2 cellular contexts compared by ENCODE assay signal in the genomic region with DNA sequence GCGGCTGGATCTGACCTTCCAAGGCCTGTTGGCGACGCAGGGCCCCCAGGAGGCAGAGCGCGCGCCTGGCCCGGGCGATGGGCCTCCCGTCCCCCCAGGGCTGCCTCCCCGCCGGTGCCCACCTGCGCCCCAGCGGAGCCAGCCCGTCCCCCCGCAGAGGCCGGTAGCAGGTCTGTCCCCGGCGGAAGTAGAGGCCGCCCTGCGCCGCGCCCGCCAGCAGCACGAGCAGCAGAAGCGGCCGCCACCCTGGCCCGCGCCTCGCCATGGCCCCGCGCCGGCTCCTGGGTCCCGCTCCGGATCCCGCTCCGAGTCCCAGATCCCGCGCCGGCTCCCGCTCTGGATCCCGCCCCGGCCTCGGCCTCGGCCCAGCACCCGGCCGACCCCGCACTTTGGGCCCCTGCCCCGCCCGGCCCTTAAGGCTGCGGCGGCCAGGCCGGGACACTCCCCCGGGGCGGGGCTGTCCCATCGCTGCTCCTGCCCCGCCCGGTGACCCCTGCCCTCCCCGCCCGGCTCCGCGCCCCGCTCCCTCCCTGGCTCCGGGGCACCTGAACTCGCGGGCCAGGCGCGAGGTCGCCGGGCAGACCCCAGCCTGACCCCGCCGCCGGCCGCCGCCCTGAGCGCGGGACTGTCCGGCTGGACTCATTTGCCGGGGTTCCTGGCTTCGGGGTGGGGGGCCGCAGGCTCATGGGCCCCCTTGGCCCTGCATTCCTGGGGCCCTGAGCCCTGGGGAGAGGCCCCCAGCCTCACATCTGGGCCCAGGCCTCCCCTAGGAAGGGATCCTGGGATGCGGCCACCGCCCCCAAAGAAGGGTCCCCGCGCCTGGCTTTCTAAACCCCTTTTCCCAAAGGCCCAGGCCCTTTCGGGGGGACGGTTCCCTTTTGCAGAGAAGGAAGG.
TF ChIP-seq lines count a peak whose summit lies in the region.

A gene (minus strand): TSS at position 391 of the 894 bp plus-strand sequence. CDS start 126 bp downstream, at position 265.

TF ChIP-seq in WTC11, 78 proteins besides CTCF, POLR2A, EP300 and RAD21:
- TF ChIP-seq, protein P1, sequence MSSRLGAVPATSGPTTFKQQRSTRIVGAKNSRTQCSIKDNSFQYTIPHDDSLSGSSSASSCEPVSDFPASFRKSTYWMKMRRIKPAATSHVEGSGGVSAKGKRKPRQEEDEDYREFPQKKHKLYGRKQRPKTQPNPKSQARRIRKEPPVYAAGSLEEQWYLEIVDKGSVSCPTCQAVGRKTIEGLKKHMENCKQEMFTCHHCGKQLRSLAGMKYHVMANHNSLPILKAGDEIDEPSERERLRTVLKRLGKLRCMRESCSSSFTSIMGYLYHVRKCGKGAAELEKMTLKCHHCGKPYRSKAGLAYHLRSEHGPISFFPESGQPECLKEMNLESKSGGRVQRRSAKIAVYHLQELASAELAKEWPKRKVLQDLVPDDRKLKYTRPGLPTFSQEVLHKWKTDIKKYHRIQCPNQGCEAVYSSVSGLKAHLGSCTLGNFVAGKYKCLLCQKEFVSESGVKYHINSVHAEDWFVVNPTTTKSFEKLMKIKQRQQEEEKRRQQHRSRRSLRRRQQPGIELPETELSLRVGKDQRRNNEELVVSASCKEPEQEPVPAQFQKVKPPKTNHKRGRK (CRISPR knock-in tag; IDR thresholded peaks at IDR 0.05; ENCODE audit: borderline replicate concordance): no peak
- TF ChIP-seq NR2C2 (CRISPR knock-in tag; IDR thresholded peaks at IDR 0.05) (no peak), FOXP1 (CRISPR knock-in tag; IDR thresholded peaks at IDR 0.05; ENCODE audit: borderline replicate concordance) (0 out of 2 replicates have a peak, but pooled peaks have one; percentile 48), ETV6 (CRISPR knock-in tag; IDR thresholded peaks at IDR 0.05) (0 out of 2 replicates have a peak, but pooled peaks have one; percentile 7), ZNF671 (CRISPR knock-in tag; IDR thresholded peaks at IDR 0.05) (no peak), GTF2I (CRISPR knock-in tag; conservative IDR thresholded peaks at IDR 0.05) (no peak), ZNF219 (CRISPR knock-in tag; IDR thresholded peaks at IDR 0.05; ENCODE audit: borderline replicate concordance) (no peak)
- TF ChIP-seq, protein P2, sequence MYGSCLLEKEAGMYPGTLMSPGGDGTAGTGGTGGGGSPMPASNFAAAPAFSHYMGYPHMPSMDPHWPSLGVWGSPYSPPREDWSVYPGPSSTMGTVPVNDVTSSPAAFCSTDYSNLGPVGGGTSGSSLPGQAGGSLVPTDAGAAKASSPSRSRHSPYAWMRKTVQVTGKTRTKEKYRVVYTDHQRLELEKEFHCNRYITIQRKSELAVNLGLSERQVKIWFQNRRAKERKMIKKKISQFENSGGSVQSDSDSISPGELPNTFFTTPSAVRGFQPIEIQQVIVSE (CRISPR knock-in tag; IDR thresholded peaks at IDR 0.05; ENCODE audit: borderline replicate concordance): no peak
- TF ChIP-seq, protein P3, sequence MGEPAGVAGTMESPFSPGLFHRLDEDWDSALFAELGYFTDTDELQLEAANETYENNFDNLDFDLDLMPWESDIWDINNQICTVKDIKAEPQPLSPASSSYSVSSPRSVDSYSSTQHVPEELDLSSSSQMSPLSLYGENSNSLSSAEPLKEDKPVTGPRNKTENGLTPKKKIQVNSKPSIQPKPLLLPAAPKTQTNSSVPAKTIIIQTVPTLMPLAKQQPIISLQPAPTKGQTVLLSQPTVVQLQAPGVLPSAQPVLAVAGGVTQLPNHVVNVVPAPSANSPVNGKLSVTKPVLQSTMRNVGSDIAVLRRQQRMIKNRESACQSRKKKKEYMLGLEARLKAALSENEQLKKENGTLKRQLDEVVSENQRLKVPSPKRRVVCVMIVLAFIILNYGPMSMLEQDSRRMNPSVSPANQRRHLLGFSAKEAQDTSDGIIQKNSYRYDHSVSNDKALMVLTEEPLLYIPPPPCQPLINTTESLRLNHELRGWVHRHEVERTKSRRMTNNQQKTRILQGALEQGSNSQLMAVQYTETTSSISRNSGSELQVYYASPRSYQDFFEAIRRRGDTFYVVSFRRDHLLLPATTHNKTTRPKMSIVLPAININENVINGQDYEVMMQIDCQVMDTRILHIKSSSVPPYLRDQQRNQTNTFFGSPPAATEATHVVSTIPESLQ (CRISPR knock-in tag; IDR thresholded peaks at IDR 0.05): no peak
- TF ChIP-seq, protein P4, sequence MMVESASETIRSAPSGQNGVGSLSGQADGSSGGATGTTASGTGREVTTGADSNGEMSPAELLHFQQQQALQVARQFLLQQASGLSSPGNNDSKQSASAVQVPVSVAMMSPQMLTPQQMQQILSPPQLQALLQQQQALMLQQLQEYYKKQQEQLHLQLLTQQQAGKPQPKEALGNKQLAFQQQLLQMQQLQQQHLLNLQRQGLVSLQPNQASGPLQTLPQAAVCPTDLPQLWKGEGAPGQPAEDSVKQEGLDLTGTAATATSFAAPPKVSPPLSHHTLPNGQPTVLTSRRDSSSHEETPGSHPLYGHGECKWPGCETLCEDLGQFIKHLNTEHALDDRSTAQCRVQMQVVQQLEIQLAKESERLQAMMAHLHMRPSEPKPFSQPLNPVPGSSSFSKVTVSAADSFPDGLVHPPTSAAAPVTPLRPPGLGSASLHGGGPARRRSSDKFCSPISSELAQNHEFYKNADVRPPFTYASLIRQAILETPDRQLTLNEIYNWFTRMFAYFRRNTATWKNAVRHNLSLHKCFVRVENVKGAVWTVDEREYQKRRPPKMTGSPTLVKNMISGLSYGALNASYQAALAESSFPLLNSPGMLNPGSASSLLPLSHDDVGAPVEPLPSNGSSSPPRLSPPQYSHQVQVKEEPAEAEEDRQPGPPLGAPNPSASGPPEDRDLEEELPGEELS (CRISPR knock-in tag; IDR thresholded peaks at IDR 0.05): 0 out of 2 replicates have a peak, but pooled peaks have one; percentile 26
TF ChIP-seq in WTC11: peak in this region for 3.

TF ChIP-seq in HepG2, 621 proteins besides CTCF, POLR2A, EP300 and RAD21 (continued from another document):
- TF ChIP-seq, protein P5, sequence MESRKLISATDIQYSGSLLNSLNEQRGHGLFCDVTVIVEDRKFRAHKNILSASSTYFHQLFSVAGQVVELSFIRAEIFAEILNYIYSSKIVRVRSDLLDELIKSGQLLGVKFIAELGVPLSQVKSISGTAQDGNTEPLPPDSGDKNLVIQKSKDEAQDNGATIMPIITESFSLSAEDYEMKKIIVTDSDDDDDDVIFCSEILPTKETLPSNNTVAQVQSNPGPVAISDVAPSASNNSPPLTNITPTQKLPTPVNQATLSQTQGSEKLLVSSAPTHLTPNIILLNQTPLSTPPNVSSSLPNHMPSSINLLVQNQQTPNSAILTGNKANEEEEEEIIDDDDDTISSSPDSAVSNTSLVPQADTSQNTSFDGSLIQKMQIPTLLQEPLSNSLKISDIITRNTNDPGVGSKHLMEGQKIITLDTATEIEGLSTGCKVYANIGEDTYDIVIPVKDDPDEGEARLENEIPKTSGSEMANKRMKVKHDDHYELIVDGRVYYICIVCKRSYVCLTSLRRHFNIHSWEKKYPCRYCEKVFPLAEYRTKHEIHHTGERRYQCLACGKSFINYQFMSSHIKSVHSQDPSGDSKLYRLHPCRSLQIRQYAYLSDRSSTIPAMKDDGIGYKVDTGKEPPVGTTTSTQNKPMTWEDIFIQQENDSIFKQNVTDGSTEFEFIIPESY (CRISPR knock-in tag; IDR thresholded peaks at IDR 0.05): peak; percentile 15; the same call in 1 of the 2 replicates
- TF ChIP-seq MEIS1 (CRISPR knock-in tag; IDR thresholded peaks at IDR 0.05; ENCODE audit: borderline replicate concordance): no peak
- TF ChIP-seq, protein P6, sequence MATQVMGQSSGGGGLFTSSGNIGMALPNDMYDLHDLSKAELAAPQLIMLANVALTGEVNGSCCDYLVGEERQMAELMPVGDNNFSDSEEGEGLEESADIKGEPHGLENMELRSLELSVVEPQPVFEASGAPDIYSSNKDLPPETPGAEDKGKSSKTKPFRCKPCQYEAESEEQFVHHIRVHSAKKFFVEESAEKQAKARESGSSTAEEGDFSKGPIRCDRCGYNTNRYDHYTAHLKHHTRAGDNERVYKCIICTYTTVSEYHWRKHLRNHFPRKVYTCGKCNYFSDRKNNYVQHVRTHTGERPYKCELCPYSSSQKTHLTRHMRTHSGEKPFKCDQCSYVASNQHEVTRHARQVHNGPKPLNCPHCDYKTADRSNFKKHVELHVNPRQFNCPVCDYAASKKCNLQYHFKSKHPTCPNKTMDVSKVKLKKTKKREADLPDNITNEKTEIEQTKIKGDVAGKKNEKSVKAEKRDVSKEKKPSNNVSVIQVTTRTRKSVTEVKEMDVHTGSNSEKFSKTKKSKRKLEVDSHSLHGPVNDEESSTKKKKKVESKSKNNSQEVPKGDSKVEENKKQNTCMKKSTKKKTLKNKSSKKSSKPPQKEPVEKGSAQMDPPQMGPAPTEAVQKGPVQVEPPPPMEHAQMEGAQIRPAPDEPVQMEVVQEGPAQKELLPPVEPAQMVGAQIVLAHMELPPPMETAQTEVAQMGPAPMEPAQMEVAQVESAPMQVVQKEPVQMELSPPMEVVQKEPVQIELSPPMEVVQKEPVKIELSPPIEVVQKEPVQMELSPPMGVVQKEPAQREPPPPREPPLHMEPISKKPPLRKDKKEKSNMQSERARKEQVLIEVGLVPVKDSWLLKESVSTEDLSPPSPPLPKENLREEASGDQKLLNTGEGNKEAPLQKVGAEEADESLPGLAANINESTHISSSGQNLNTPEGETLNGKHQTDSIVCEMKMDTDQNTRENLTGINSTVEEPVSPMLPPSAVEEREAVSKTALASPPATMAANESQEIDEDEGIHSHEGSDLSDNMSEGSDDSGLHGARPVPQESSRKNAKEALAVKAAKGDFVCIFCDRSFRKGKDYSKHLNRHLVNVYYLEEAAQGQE (IDR thresholded peaks at IDR 0.05; ENCODE audit: borderline replicate concordance in 1 of 2, low read depth in 1 of 2, low read length in 2 of 2): no peak
